In the genomic region with DNA sequence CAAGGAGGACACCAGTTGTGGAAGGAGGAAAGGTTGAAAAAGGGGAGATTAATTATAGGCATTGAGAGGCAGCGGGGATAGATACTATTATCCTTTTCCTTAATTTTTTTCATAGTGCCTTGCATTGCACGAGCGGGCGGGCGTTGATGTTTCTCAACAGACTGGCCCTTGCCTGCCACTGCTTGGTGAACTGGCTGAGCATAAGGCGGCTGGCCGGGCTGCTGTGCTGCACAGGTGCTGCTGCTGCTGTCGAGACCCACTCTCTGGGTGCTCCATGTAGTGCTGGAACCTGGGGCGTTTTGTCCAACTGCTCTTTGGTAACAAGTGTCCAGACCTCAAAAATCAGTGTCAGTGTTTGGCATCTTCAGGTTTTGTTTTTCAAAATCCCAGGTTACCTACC, we compare ENCODE assay signal across 21 cellular contexts.
A peak's percentile ranks its signal among the peaks of the same experiment; 100 is the strongest.
DNase-seq lines count a peak whose midpoint lies in the region; ATAC-seq and TF ChIP-seq lines count a peak whose summit lies in the region.
"Had no signal": no experiment of that assay in that cellular context is flagged by ENCODE, and none has a peak within 500 bp of the region (broad histone marks: within the 10 kb centered on the region; RNA-seq: fewer than 3 reads in every experiment).

No MANE protein-coding gene starts in this region.

- peaks cover 4% of the 10 kb centered on the region for H3K9me3 Mint-ChIP-seq in nephron progenitor cell
- H3K9me3 Mint-ChIP-seq: CD8-positive, alpha-beta T cell had no signal

- H3K36me3 ChIP-seq in RWPE2 (ENCODE audit: low read depth) (no peaks in the 10 kb centered on the region), testis (ENCODE audit: low read depth, missing control alignments) (no peaks in the 10 kb centered on the region)
- H3K36me3 ChIP-seq: BLaER1 had no signal

- ATAC-seq in RWPE2 (ENCODE audit: low read depth), result no peak
- ATAC-seq: CD8-positive, alpha-beta T cell; GM12878 had no signal

- no peak for TF ChIP-seq POLR2A in testis (IDR thresholded peaks at IDR 0.05)

- no peaks in the 10 kb centered on the region for H3K27me3 ChIP-seq in RWPE2 (ENCODE audit: insufficient read depth, poor library complexity, severe bottlenecking)
- no peaks in the 10 kb centered on the region for H3K27me3 ChIP-seq in testis
- H3K27me3 ChIP-seq: BLaER1 had no signal

- H3K9me3 ChIP-seq in RWPE2 (ENCODE audit: severe bottlenecking) (no peaks in the 10 kb centered on the region), testis (no peaks in the 10 kb centered on the region)
- H3K9me3 ChIP-seq: BLaER1, Caco-2 had no signal

- 70 to 84% methylated on average over 9 of the region's 9 CpGs for WGBS in testis, 2 donors

- no peak overlapping the region for H3K27ac Mint-ChIP-seq in nephron progenitor cell
- H3K27ac Mint-ChIP-seq: B cell; CD4-positive, CD25-positive, alpha-beta regulatory T cell; CD8-positive, alpha-beta T cell had no signal

- H3K4me1 ChIP-seq in RWPE2 (ENCODE audit: insufficient read depth, poor library complexity, severe bottlenecking) (no peaks in the 10 kb centered on the region), testis (no peaks in the 10 kb centered on the region)
- H3K4me1 ChIP-seq: BLaER1, Caco-2 had no signal

- TF ChIP-seq CTCF in RWPE2 (IDR thresholded peaks at IDR 0.05; ENCODE audit: poor library complexity, severe bottlenecking), result no peak
- no peak for TF ChIP-seq CTCF in nephron progenitor cell (IDR thresholded peaks at IDR 0.05)
- TF ChIP-seq CTCF in testis (IDR thresholded peaks at IDR 0.05), result no peak

- intact Hi-C loops in testis (cut with DNase I; ENCODE audit: low total_unique reads), result no loop called here

- H3K27ac ChIP-seq in RWPE2 (ENCODE audit: poor library complexity, severe bottlenecking) (no peak overlapping the region), testis (no peak overlapping the region)
- H3K27ac ChIP-seq: 22Rv1, BLaER1, C4-2B, GM23248 had no signal

- H3K36me3 Mint-ChIP-seq in nephron progenitor cell (ENCODE audit: low read depth), result no peaks in the 10 kb centered on the region
- H3K36me3 Mint-ChIP-seq: CD4-positive, CD25-positive, alpha-beta regulatory T cell; CD8-positive, alpha-beta T cell had no signal

- DNase-seq in DMS 273 (lab: John Stamatoyannopoulos, UW; ENCODE audit: unreplicated experiment), result peak; percentile 4
- no peak for DNase-seq in DMS 273 treated with DMSO at 0.1 percent for 48 hours (lab: John Stamatoyannopoulos, UW)
- peak; percentile 46 for DNase-seq in RWPE2 (ENCODE audit: low spot score)
- peak; percentile 3 for DNase-seq in nephron progenitor cell
- DNase-seq in testis, result peak; percentile 20
- no peak for DNase-seq in NCI-H524 (lab: John Stamatoyannopoulos, UW)
- DNase-seq in GF-D8 (lab: John Stamatoyannopoulos, UW), result no peak
- DNase-seq in NCI-H524 treated with DMSO at 0.1 percent for 48 hours (lab: John Stamatoyannopoulos, UW), result no peak
- DNase-seq: Caco-2; CD4-positive, CD25-positive, alpha-beta regulatory T cell; CD8-positive, alpha-beta T cell; DMS153; DND-41; GM23248; H7; HCEC 1CT had no signal

- H3K4me1 Mint-ChIP-seq in nephron progenitor cell, result no peaks in the 10 kb centered on the region
- H3K4me1 Mint-ChIP-seq: B cell; CD4-positive, CD25-positive, alpha-beta regulatory T cell had no signal

- peaks cover 12% of the 10 kb centered on the region for H3K27me3 Mint-ChIP-seq in nephron progenitor cell (ENCODE audit: low read depth, poor library complexity)

- H3K4me3 Mint-ChIP-seq in nephron progenitor cell, result no peak overlapping the region
- H3K4me3 Mint-ChIP-seq: B cell; CD4-positive, CD25-positive, alpha-beta regulatory T cell; CD8-positive, alpha-beta T cell had no signal

- H3K4me3 ChIP-seq in RWPE2 (ENCODE audit: severe bottlenecking) (no peak overlapping the region), testis (no peak overlapping the region)
- H3K4me3 ChIP-seq: BLaER1, GM12878, GM23248 had no signal

Comparison
In these comparisons a context has a peak if more than half of its experiments do, and no peak if none do; other contexts are left out.
1. DNase-seq: peak in DMS 273 (single experiment), RWPE2 (single experiment), nephron progenitor cell (single experiment) and testis (single experiment); none in DMS 273 treated with DMSO at 0.1 percent for 48 hours (single experiment), NCI-H524 (0 of 2), GF-D8 (single experiment) and NCI-H524 treated with DMSO at 0.1 percent for 48 hours (single experiment).